ENCODE assay signal across 8 cellular contexts in the genomic region with DNA sequence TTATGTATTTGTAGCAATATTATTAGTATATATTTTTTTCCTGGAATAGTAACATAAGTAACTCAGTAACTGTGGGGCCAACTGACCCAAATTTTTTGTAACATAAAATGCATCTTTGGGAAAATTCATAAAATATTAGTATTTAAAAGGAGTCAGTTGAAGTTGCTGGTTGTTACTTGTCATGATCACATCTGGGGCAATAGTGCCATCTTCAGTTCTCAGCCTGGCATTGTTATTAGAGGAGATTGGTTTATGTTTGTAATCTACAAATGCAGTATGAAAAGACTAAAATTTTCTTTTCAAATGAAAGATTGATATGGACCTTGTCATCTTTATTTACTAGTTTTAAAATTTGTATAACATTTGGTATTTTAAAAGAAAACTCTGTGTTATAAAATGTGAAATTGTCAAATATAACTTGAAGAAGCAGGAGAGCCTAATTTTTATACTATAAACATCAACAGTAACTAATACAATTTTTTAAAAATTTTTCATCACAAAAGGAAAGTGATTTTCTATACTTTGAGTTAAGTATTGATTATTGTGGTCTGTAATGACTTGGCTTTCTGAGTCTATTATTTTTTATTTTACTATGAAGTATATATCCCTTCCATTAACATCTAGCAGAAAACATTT. TPM values are rescaled to one million over a fixed set of nuclear protein-coding genes. Genes with fewer than 3 reads are reported as not detected.
DNase-seq lines count a peak whose midpoint lies in the region; ATAC-seq, FAIRE-seq and TF ChIP-seq lines count a peak whose summit lies in the region.

No MANE protein-coding gene starts in this region.

- H3K9me3 Mint-ChIP-seq in activated naive CD8-positive, alpha-beta T cell treated with anti-CD3 and anti-CD28 coated beads, Interleukin-2, amount 50 U/mL, for 24 hours, result no peaks in the 10 kb centered on the region
- H3K9me3 Mint-ChIP-seq in activated T-helper 1 cell treated with anti-CD3 and anti-CD28 coated beads, Interleukin-12 subunit alpha, Interleukin-12 subunit beta, Interleukin-2, Interleukin-4 antibody, amounts not matched to agents 30 ng/mL and 10 ng/mL and 1 ng/mL, durations not matched to agents 14 hours and 24 hours and 36 hours, result no peaks in the 10 kb centered on the region

- H3K36me3 Mint-ChIP-seq in activated naive CD8-positive, alpha-beta T cell treated with anti-CD3 and anti-CD28 coated beads, Interleukin-2, amount 50 U/mL, for 24 hours (ENCODE audit: low read depth), result no peaks in the 10 kb centered on the region
- no peaks in the 10 kb centered on the region for H3K36me3 Mint-ChIP-seq in activated T-helper 1 cell treated with anti-CD3 and anti-CD28 coated beads, Interleukin-12 subunit alpha, Interleukin-12 subunit beta, Interleukin-2, Interleukin-4 antibody, amounts not matched to agents 30 ng/mL and 10 ng/mL and 1 ng/mL, durations not matched to agents 14 hours and 24 hours and 36 hours (ENCODE audit: low read depth)

- H3K4me1 ChIP-seq in RWPE2 (ENCODE audit: insufficient read depth, poor library complexity, severe bottlenecking) (no peaks in the 10 kb centered on the region), transverse colon (no peaks in the 10 kb centered on the region)

- H3K27ac ChIP-seq in RWPE2 (ENCODE audit: poor library complexity, severe bottlenecking), result no peak overlapping the region
- no peak overlapping the region for H3K27ac ChIP-seq in transverse colon

- intact Hi-C loops in transverse colon (cut with DNase I; ENCODE audit: low total_unique reads), result no loop called here
- intact Hi-C loops in activated T-helper 1 cell treated with anti-CD3 and anti-CD28 coated beads, Interleukin-12 subunit alpha, Interleukin-12 subunit beta, Interleukin-2, Interleukin-4 antibody, amounts not matched to agents 30 ng/mL and 10 ng/mL and 1 ng/mL, durations not matched to agents 14 hours and 24 hours and 36 hours (cut with micrococcal nuclease), result loop anchor here (5.0 kb wide), 1 partner anchor 435 kb away; no protein-coding TSS in a partner anchor

- no peak overlapping the region for H3K27ac Mint-ChIP-seq in activated naive CD8-positive, alpha-beta T cell treated with anti-CD3 and anti-CD28 coated beads, Interleukin-2, amount 50 U/mL, for 24 hours
- no peak overlapping the region for H3K27ac Mint-ChIP-seq in activated T-helper 1 cell treated with anti-CD3 and anti-CD28 coated beads, Interleukin-12 subunit alpha, Interleukin-12 subunit beta, Interleukin-2, Interleukin-4 antibody, amounts not matched to agents 30 ng/mL and 10 ng/mL and 1 ng/mL, durations not matched to agents 14 hours and 24 hours and 36 hours

- H3K4me3 ChIP-seq in RWPE2 (ENCODE audit: severe bottlenecking) (no peak overlapping the region), transverse colon (no peak overlapping the region)

- in situ Hi-C loops in transverse colon (cut with MboI; ENCODE audit: low pct_ligation_motif_present in 1 of 4, low pct_unique_long_range_greater_than_20kb in 1 of 4, low sequenced_read_pairs in 3 of 4), result loop anchor here in 2 of 4 donors (25.0 kb wide), 1 partner anchor 255 kb away; no protein-coding TSS in a partner anchor

- peak; percentile 90 for FAIRE-seq in frontal cortex (lab: Jason Lieb, UNC)

- H3K36me3 ChIP-seq in RWPE2 (ENCODE audit: low read depth) (no peaks in the 10 kb centered on the region), transverse colon (no peaks in the 10 kb centered on the region)

- no peak for TF ChIP-seq POLR2A in transverse colon (IDR thresholded peaks at IDR 0.05)

- no peak overlapping the region for H3K4me3 Mint-ChIP-seq in activated naive CD8-positive, alpha-beta T cell treated with anti-CD3 and anti-CD28 coated beads, Interleukin-2, amount 50 U/mL, for 24 hours
- H3K4me3 Mint-ChIP-seq in activated T-helper 1 cell treated with anti-CD3 and anti-CD28 coated beads, Interleukin-12 subunit alpha, Interleukin-12 subunit beta, Interleukin-2, Interleukin-4 antibody, amounts not matched to agents 30 ng/mL and 10 ng/mL and 1 ng/mL, durations not matched to agents 14 hours and 24 hours and 36 hours, result no peak overlapping the region

- TF ChIP-seq EP300 in transverse colon (IDR thresholded peaks at IDR 0.05; ENCODE audit: low read depth), result no peak

- H3K27me3 Mint-ChIP-seq in activated naive CD8-positive, alpha-beta T cell treated with anti-CD3 and anti-CD28 coated beads, Interleukin-2, amount 50 U/mL, for 24 hours, result no peaks in the 10 kb centered on the region
- H3K27me3 Mint-ChIP-seq in activated T-helper 1 cell treated with anti-CD3 and anti-CD28 coated beads, Interleukin-12 subunit alpha, Interleukin-12 subunit beta, Interleukin-2, Interleukin-4 antibody, amounts not matched to agents 30 ng/mL and 10 ng/mL and 1 ng/mL, durations not matched to agents 14 hours and 24 hours and 36 hours (ENCODE audit: insufficient read depth), result no peaks in the 10 kb centered on the region

- no peaks in the 10 kb centered on the region for H3K9me3 ChIP-seq in RWPE2 (ENCODE audit: severe bottlenecking)
- no peaks in the 10 kb centered on the region for H3K9me3 ChIP-seq in transverse colon

- H3K27me3 ChIP-seq in RWPE2 (ENCODE audit: insufficient read depth, poor library complexity, severe bottlenecking), result no peaks in the 10 kb centered on the region
- no peaks in the 10 kb centered on the region for H3K27me3 ChIP-seq in transverse colon

- no peaks in the 10 kb centered on the region for H3K4me1 Mint-ChIP-seq in activated naive CD8-positive, alpha-beta T cell treated with anti-CD3 and anti-CD28 coated beads, Interleukin-2, amount 50 U/mL, for 24 hours
- H3K4me1 Mint-ChIP-seq in activated T-helper 1 cell treated with anti-CD3 and anti-CD28 coated beads, Interleukin-12 subunit alpha, Interleukin-12 subunit beta, Interleukin-2, Interleukin-4 antibody, amounts not matched to agents 30 ng/mL and 10 ng/mL and 1 ng/mL, durations not matched to agents 14 hours and 24 hours and 36 hours (ENCODE audit: low read depth), result no peaks in the 10 kb centered on the region

- peak; percentile 67 for DNase-seq in Ammon's horn (ENCODE audit: low spot score)
- DNase-seq in Kasumi-1 (lab: John Stamatoyannopoulos, UW), result peak; percentile 58 to 76
- no peak for DNase-seq in RWPE2 (ENCODE audit: low spot score)
- DNase-seq in frontal cortex (ENCODE audit: low spot score in 2 of 2), result peak in 1 of 2 donors; percentile 6
- no peak for DNase-seq in transverse colon
- no peak for DNase-seq in activated naive CD8-positive, alpha-beta T cell treated with anti-CD3 and anti-CD28 coated beads, Interleukin-2, amount 50 U/mL, for 24 hours
- no peak for DNase-seq in activated T-helper 1 cell treated with anti-CD3 and anti-CD28 coated beads, Interleukin-12 subunit alpha, Interleukin-12 subunit beta, Interleukin-2, Interleukin-4 antibody, amounts not matched to agents 30 ng/mL and 10 ng/mL and 1 ng/mL, durations not matched to agents 14 hours and 24 hours and 36 hours (ENCODE audit: low spot score)

- ATAC-seq in GM18508 (IDR thresholded peaks at IDR 0.05; ENCODE audit: insufficient read depth, unreplicated experiment), result peak; percentile 58
- 0 out of 3 replicates have a peak, but pooled peaks have one; percentile 42 for ATAC-seq in RWPE2 (ENCODE audit: low read depth)
- no peak for ATAC-seq in activated naive CD8-positive, alpha-beta T cell treated with anti-CD3 and anti-CD28 coated beads, Interleukin-2, amount 50 U/mL, for 24 hours

- peak; percentile 82 for TF ChIP-seq CTCF in RWPE2 (IDR thresholded peaks at IDR 0.05; ENCODE audit: poor library complexity, severe bottlenecking)
- peak in 4 of 5 experiments; percentile 42 to 55 (median 46) for TF ChIP-seq CTCF in transverse colon (IDR thresholded peaks at IDR 0.05)

RNA-seq across cellular contexts. Expression of a gene that starts 38.8 kb away (rescaled TPM):
- total RNA-seq in frontal cortex (29.3 TPM), transverse colon (10 to 100 TPM in 1 of 4 donors, 1 to 10 TPM in 2, under 1 TPM in 1; 0.60 to 21.7 (median 3.6) TPM)
- total RNA-seq in activated T-helper 1 cell treated with anti-CD3 and anti-CD28 coated beads, Interleukin-12 subunit alpha, Interleukin-12 subunit beta, Interleukin-2, Interleukin-4 antibody, amounts not matched to agents 30 ng/mL and 10 ng/mL and 1 ng/mL, durations not matched to agents 14 hours and 24 hours and 36 hours, result 0.78 and 0.83 TPM in 2 replicates

Comparison
In these comparisons a context has a peak if more than half of its experiments do, and no peak if none do; other contexts are left out.
1. DNase-seq: peak in Ammon's horn (single experiment) and Kasumi-1 (2 of 2); none in RWPE2 (single experiment), transverse colon (single experiment), activated naive CD8-positive, alpha-beta T cell treated with anti-CD3 and anti-CD28 coated beads, Interleukin-2, amount 50 U/mL, for 24 hours (single experiment) and activated T-helper 1 cell treated with anti-CD3 and anti-CD28 coated beads, Interleukin-12 subunit alpha, Interleukin-12 subunit beta, Interleukin-2, Interleukin-4 antibody, amounts not matched to agents 30 ng/mL and 10 ng/mL and 1 ng/mL, durations not matched to agents 14 hours and 24 hours and 36 hours (single experiment).